32 cellular contexts compared by ENCODE assay signal in genomic region chr12:51546102-51546501, GRCh38.
"Had no signal": no experiment of that assay in that cellular context is flagged by ENCODE, and none has a peak within 500 bp of the region (broad histone marks: within the 10 kb centered on the region; RNA-seq: fewer than 3 reads in every experiment).

No MANE protein-coding gene starts in this region.

- H3K4me1 ChIP-seq: adrenal gland, body of pancreas, breast epithelium had no signal

- ATAC-seq: activated CD8-positive, alpha-beta T cell treated with anti-CD3 and anti-CD28 coated beads for 36 hours; activated naive CD4-positive, alpha-beta T cell treated with anti-CD3 and anti-CD28 coated beads, Interleukin-2, amount 50 U/mL, for 72 hours; activated T-cell treated with anti-CD3 and anti-CD28 coated beads, Interleukin-2, amount 50 U/mL, for 4 hours; activated T-cell treated with anti-CD3 and anti-CD28 coated beads, Interleukin-2, amount 50 U/mL, for 72 hours; activated T-helper 17 cell treated with anti-CD3 and anti-CD28 coated beads, Interleukin-2, amount 50 U/mL, for 72 hours; body of pancreas had no signal

- H3K36me3 ChIP-seq: adrenal gland, brain microvascular endothelial cell, breast epithelium had no signal

- H3K9me3 ChIP-seq: adrenal gland, body of pancreas, breast epithelium had no signal

- H3K27me3 ChIP-seq: body of pancreas, breast epithelium had no signal

- H3K27ac ChIP-seq: adrenal gland, body of pancreas, brain microvascular endothelial cell, breast epithelium, VCaP had no signal

- DNase-seq: activated B cell treated with CpG ODN at 0.5 μM for 24 hours; activated CD4-positive, alpha-beta memory T cell treated with anti-CD3 and anti-CD28 coated beads for 36 hours; activated CD4-positive, alpha-beta T cell treated with anti-CD3 and anti-CD28 coated beads for 4 hours; activated CD4-positive, alpha-beta T cell treated with anti-CD3 and anti-CD28 coated beads, Interleukin-2, amount 10 ng/mL, durations not matched to agents 24 days and 14 days; activated CD4-positive, alpha-beta T cell treated with anti-CD3 and anti-CD28 coated beads, Interleukin-2, amount 50 U/mL, for 1 hour; activated CD4-positive, alpha-beta T cell treated with anti-CD3 and anti-CD28 coated beads, Interleukin-2, amount 50 U/mL, for 4 hours; activated CD4-positive, CD25-positive, alpha-beta regulatory T cell treated with anti-CD3 and anti-CD28 coated beads, Interleukin-2, amount 50 U/mL, for 72 hours; activated CD8-positive, alpha-beta memory T cell treated with anti-CD3 and anti-CD28 coated beads, Interleukin-2, amount 50 U/mL, for 4 hours; activated CD8-positive, alpha-beta T cell treated with anti-CD3 and anti-CD28 coated beads for 36 hours; activated effector memory CD4-positive, alpha-beta T cell treated with anti-CD3 and anti-CD28 coated beads, Interleukin-2, amount 50 U/mL, for 16 hours; activated gamma-delta T cell treated with Interleukin-2 at 50 U/mL for 16 hours; activated naive CD4-positive, alpha-beta T cell; activated naive CD4-positive, alpha-beta T cell treated with anti-CD3 and anti-CD28 coated beads for 36 hours; activated naive CD4-positive, alpha-beta T cell treated with anti-CD3 and anti-CD28 coated beads, Interleukin-2, amount 50 U/mL, for 16 hours; activated naive CD8-positive, alpha-beta T cell treated with anti-CD3 and anti-CD28 coated beads for 36 hours; activated T-cell treated with anti-CD3 and anti-CD28 coated beads for 4 hours; activated T-cell treated with anti-CD3 and anti-CD28 coated beads, Interleukin-2, amount 50 U/mL, for 1 hour; activated T-cell treated with anti-CD3 and anti-CD28 coated beads, Interleukin-2, amount 50 U/mL, for 4 hours; activated T-cell treated with anti-CD3 and anti-CD28 coated beads, Interleukin-2, amount 50 U/mL, for 72 hours; adrenal gland; amniotic stem cell; aorta; body of pancreas; brain microvascular endothelial cell; central memory CD4-positive, alpha-beta T cell; T-helper 1 cell; T-helper 2 cell; T-helper 9 cell had no signal

- H3K4me3 ChIP-seq: adrenal gland, body of pancreas, breast epithelium had no signal
